In the genomic region with DNA sequence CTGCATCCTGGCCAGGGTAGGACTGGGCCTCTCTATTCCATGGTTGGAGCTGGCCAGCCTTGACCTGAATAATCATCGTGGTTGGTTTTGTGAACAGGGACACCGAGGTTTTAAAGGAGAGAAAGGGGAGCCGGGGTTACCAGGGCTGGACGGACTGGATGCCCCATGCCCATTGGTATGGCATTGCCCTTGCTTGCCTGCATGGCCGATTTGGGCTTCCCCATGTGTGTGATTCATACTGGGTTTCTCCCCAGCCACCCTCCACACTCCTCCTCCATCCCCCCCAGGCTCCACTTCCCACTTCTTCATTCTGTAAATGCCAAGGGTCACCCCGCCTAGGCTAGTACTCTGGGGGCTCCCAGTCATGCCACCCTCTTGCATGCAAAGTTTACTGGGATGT, we compare ENCODE assay signal across 22 cellular contexts.
DNase-seq lines count a peak whose midpoint lies in the region; ATAC-seq, FAIRE-seq and TF ChIP-seq lines count a peak whose summit lies in the region.
"Had no signal": no experiment of that assay in that cellular context is flagged by ENCODE, and none has a peak within 500 bp of the region (broad histone marks: within the 10 kb centered on the region; RNA-seq: fewer than 3 reads in every experiment).

No MANE protein-coding gene starts in this region.

- H3K27ac Mint-ChIP-seq in CD14-positive monocyte = peak overlapping the region in 1 of 7 donors; percentile 65
- no peak overlapping the region for H3K27ac Mint-ChIP-seq in activated T-cell treated with anti-CD3 and anti-CD28 coated beads, Interleukin-2, amount 50 U/mL, for 72 hours
- H3K27ac Mint-ChIP-seq: CD4-positive, alpha-beta memory T cell had no signal

- H3K36me3 ChIP-seq in bronchial epithelial cell (ENCODE audit: control insufficient read depth, insufficient read depth, low read length) = no peaks in the 10 kb centered on the region
- H3K36me3 ChIP-seq: thoracic aorta had no signal

- no peaks in the 10 kb centered on the region for H3K27me3 ChIP-seq in bronchial epithelial cell (ENCODE audit: control insufficient read depth, insufficient read depth, low read length)
- H3K27me3 ChIP-seq: dorsolateral prefrontal cortex had no signal

- H3K4me3 Mint-ChIP-seq in CD14-positive monocyte = no peak overlapping the region
- H3K4me3 Mint-ChIP-seq in activated T-cell treated with anti-CD3 and anti-CD28 coated beads, Interleukin-2, amount 50 U/mL, for 72 hours = no peak overlapping the region
- H3K4me3 Mint-ChIP-seq: CD4-positive, alpha-beta memory T cell; central memory CD8-positive, alpha-beta T cell had no signal

- no peak for TF ChIP-seq CTCF in CD14-positive monocyte (IDR thresholded peaks at IDR 0.05)
- no peak for TF ChIP-seq CTCF in bronchial epithelial cell (IDR thresholded peaks at IDR 0.05; ENCODE audit: insufficient read depth, low read length, severe bottlenecking)

- H3K4me1 Mint-ChIP-seq in CD14-positive monocyte = peaks cover 20% of the 10 kb centered on the region
- H3K4me1 Mint-ChIP-seq in activated T-cell treated with anti-CD3 and anti-CD28 coated beads, Interleukin-2, amount 50 U/mL, for 72 hours (ENCODE audit: low read depth) = no peaks in the 10 kb centered on the region
- H3K4me1 Mint-ChIP-seq: CD4-positive, alpha-beta memory T cell; central memory CD8-positive, alpha-beta T cell had no signal

- peaks cover 0 to 2% (median 0%) of the 10 kb centered on the region in 7 donors for H3K9me3 Mint-ChIP-seq in CD14-positive monocyte
- no peaks in the 10 kb centered on the region for H3K9me3 Mint-ChIP-seq in activated T-cell treated with anti-CD3 and anti-CD28 coated beads, Interleukin-2, amount 50 U/mL, for 72 hours
- H3K9me3 Mint-ChIP-seq: central memory CD8-positive, alpha-beta T cell had no signal

- H3K36me3 Mint-ChIP-seq in CD14-positive monocyte = no peaks in the 10 kb centered on the region
- no peaks in the 10 kb centered on the region for H3K36me3 Mint-ChIP-seq in activated T-cell treated with anti-CD3 and anti-CD28 coated beads, Interleukin-2, amount 50 U/mL, for 72 hours (ENCODE audit: insufficient read depth in 2 of 2)
- H3K36me3 Mint-ChIP-seq: CD4-positive, alpha-beta memory T cell had no signal

- FAIRE-seq in bronchial epithelial cell (lab: Jason Lieb, UNC) = no peak

- intact Hi-C loops in CD14-positive monocyte (cut with micrococcal nuclease) = no loop called here
- intact Hi-C loops in posterior vena cava (cut with DNase I) = no loop called here

- DNase-seq in CD14-positive monocyte (ENCODE audit: low spot score) = peak; percentile 67
- DNase-seq in bronchial epithelial cell (ENCODE audit: low read depth) = peak; percentile 31
- DNase-seq in posterior vena cava (ENCODE audit: low spot score) = peak; percentile 63
- DNase-seq in activated T-cell treated with anti-CD3 and anti-CD28 coated beads, Interleukin-2, amount 50 U/mL, for 72 hours = no peak
- no peak for DNase-seq in DMS 273 (lab: John Stamatoyannopoulos, UW; ENCODE audit: unreplicated experiment)
- DNase-seq in T-helper 1 cell = no peak
- DNase-seq: activated naive CD4-positive, alpha-beta T cell treated with anti-CD3 and anti-CD28 coated beads, Interleukin-2, amount 50 U/mL, for 16 hours; aorta; CD4-positive, alpha-beta memory T cell; DMS 273 treated with DMSO at 0.1 percent for 48 hours; H7; KBM-7; kidney glomerular epithelial cell; NCI-H187 treated with DMSO at 0.1 percent for 48 hours; NCI-H524 treated with DMSO at 0.1 percent for 48 hours; NK-92 treated with Interleukin-12 subunit alpha and Interleukin-12 subunit beta, amount 100 ng/mL, for 24 hours; psoas muscle had no signal

- peak; percentile 39 for ATAC-seq in GM21529 (IDR thresholded peaks at IDR 0.05; ENCODE audit: unreplicated experiment)
- no peak for ATAC-seq in activated T-cell treated with anti-CD3 and anti-CD28 coated beads, Interleukin-2, amount 50 U/mL, for 72 hours (replicated peaks in 1 of 2)
- ATAC-seq: psoas muscle had no signal

- peaks cover 2 to 17% (median 12%) of the 10 kb centered on the region in 3 donors for H3K27me3 Mint-ChIP-seq in CD14-positive monocyte (ENCODE audit: low read depth in 3 of 3)
- H3K27me3 Mint-ChIP-seq in activated T-cell treated with anti-CD3 and anti-CD28 coated beads, Interleukin-2, amount 50 U/mL, for 72 hours (ENCODE audit: low read depth) = peaks cover 36% of the 10 kb centered on the region

- H3K4me3 ChIP-seq in bronchial epithelial cell (ENCODE audit: low read depth, low read length) = no peak overlapping the region
- H3K4me3 ChIP-seq: dorsolateral prefrontal cortex, lung, psoas muscle, thoracic aorta had no signal

Comparison
In these comparisons a context has a peak if more than half of its experiments do, and no peak if none do; other contexts are left out.
1. DNase-seq: peak in CD14-positive monocyte (single experiment), bronchial epithelial cell (single experiment) and posterior vena cava (single experiment); none in activated T-cell treated with anti-CD3 and anti-CD28 coated beads, Interleukin-2, amount 50 U/mL, for 72 hours (0 of 2), DMS 273 (single experiment) and T-helper 1 cell (0 of 5).